In genomic region chr13:62014299-62014698, GRCh38 we compare ENCODE assay signal across 9 cellular contexts.
DNase-seq lines count a peak whose midpoint lies in the region; ATAC-seq and TF ChIP-seq lines count a peak whose summit lies in the region.
"Had no signal": no experiment of that assay in that cellular context is flagged by ENCODE, and none has a peak within 500 bp of the region (broad histone marks: within the 10 kb centered on the region; RNA-seq: fewer than 3 reads in every experiment).

No MANE protein-coding gene starts in this region.

- no peaks in the 10 kb centered on the region for H3K27me3 Mint-ChIP-seq in CD14-positive monocyte (ENCODE audit: low read depth in 3 of 3)
- H3K27me3 Mint-ChIP-seq: activated naive CD8-positive, alpha-beta T cell had no signal

- H3K4me3 ChIP-seq in cardiac fibroblast (replicated peaks in 1 of 2; ENCODE audit: low read depth in 2 of 2, low read length in 2 of 2), result no peak overlapping the region

- H3K36me3 Mint-ChIP-seq in CD14-positive monocyte, result no peaks in the 10 kb centered on the region
- H3K36me3 Mint-ChIP-seq: activated naive CD8-positive, alpha-beta T cell had no signal

- no peak overlapping the region for H3K4me3 Mint-ChIP-seq in CD14-positive monocyte
- H3K4me3 Mint-ChIP-seq: activated naive CD8-positive, alpha-beta T cell had no signal

- H3K27ac Mint-ChIP-seq in CD14-positive monocyte, result no peak overlapping the region
- H3K27ac Mint-ChIP-seq: activated naive CD8-positive, alpha-beta T cell had no signal

- DNase-seq in NCI-H2171 treated with DMSO at 0.1 percent for 48 hours (lab: John Stamatoyannopoulos, UW) (peak; percentile 25), NCI-H2171 (lab: John Stamatoyannopoulos, UW) (no peak), NCI-H345 treated with DMSO at 0.1 percent for 48 hours (lab: John Stamatoyannopoulos, UW; ENCODE audit: unreplicated experiment) (peak; percentile 21), cardiac fibroblast (ENCODE audit: low read depth in 2 of 2) (peak; percentile 1), renal cortical epithelial cell (ENCODE audit: low read depth) (peak; percentile 38), CD14-positive monocyte (ENCODE audit: low spot score) (no peak), GF-D8 (lab: John Stamatoyannopoulos, UW) (no peak)

- intact Hi-C loops in CD14-positive monocyte (cut with micrococcal nuclease), result no loop called here

- TF ChIP-seq CTCF in cardiac fibroblast (IDR thresholded peaks at IDR 0.05; ENCODE audit: low read depth, low read length) (no peak), CD14-positive monocyte (IDR thresholded peaks at IDR 0.05) (no peak)

- H3K9me3 Mint-ChIP-seq in CD14-positive monocyte, result no peaks in the 10 kb centered on the region

- ATAC-seq in GM19467 (IDR thresholded peaks at IDR 0.05; ENCODE audit: unreplicated experiment), result no peak

- no peaks in the 10 kb centered on the region for H3K4me1 Mint-ChIP-seq in CD14-positive monocyte

Comparison
In these comparisons a context has a peak if more than half of its experiments do, and no peak if none do; other contexts are left out.
1. DNase-seq: peak in NCI-H2171 treated with DMSO at 0.1 percent for 48 hours (single experiment), NCI-H345 treated with DMSO at 0.1 percent for 48 hours (single experiment), cardiac fibroblast (2 of 2) and renal cortical epithelial cell (single experiment); none in NCI-H2171 (single experiment), CD14-positive monocyte (single experiment) and GF-D8 (single experiment).